15 cellular contexts compared by ENCODE assay signal in genomic region chr6:2949121-2949520, GRCh38. TPM values are rescaled to one million over a fixed set of nuclear protein-coding genes. Genes with fewer than 3 reads are reported as not detected.
DNase-seq lines count a peak whose midpoint lies in the region; ATAC-seq and TF ChIP-seq lines count a peak whose summit lies in the region.
"Had no signal": no experiment of that assay in that cellular context is flagged by ENCODE, and none has a peak within 500 bp of the region (broad histone marks: within the 10 kb centered on the region; RNA-seq: fewer than 3 reads in every experiment).

No MANE protein-coding gene starts in this region.

- peak overlapping the region; percentile 59 for H3K27ac Mint-ChIP-seq in memory B cell

- no peak overlapping the region for H3K9ac ChIP-seq in colonic mucosa (ENCODE audit: low read depth in 2 of 2, low read length in 2 of 2)

- TF ChIP-seq CTCF in colonic mucosa (IDR thresholded peaks at IDR 0.05) (no peak), breast epithelium (IDR thresholded peaks at IDR 0.05) (no peak), GM13977 (IDR thresholded peaks at IDR 0.05; ENCODE audit: extremely low read depth, insufficient read depth, missing control alignments) (no peak)

- H3K4me1 Mint-ChIP-seq in memory B cell, result peaks cover 37% of the 10 kb centered on the region

- peaks cover 18% of the 10 kb centered on the region for H3K36me3 Mint-ChIP-seq in memory B cell

- H3K4me1 ChIP-seq in colonic mucosa, result peaks cover 9% of the 10 kb centered on the region
- no peaks in the 10 kb centered on the region for H3K4me1 ChIP-seq in breast epithelium

- H3K4me3 Mint-ChIP-seq in memory B cell, result no peak overlapping the region

- intact Hi-C loops in Right ventricle myocardium superior (cut with DNase I) (no loop called here), left ventricle myocardium superior (cut with micrococcal nuclease) (no loop called here), colonic mucosa (cut with DNase I) (no loop called here), breast epithelium (cut with DNase I; ENCODE audit: low total_unique reads) (no loop called here)

- H3K36me3 ChIP-seq in colonic mucosa, result no peaks in the 10 kb centered on the region
- no peaks in the 10 kb centered on the region for H3K36me3 ChIP-seq in breast epithelium

- H3K27me3 ChIP-seq in colonic mucosa (no peaks in the 10 kb centered on the region), breast epithelium (no peaks in the 10 kb centered on the region)
- H3K27me3 ChIP-seq: MG63 had no signal

- ATAC-seq in Right ventricle myocardium superior (ENCODE audit: poor library complexity), result peak; percentile 2
- ATAC-seq in left ventricle myocardium superior, result no peak
- no peak for ATAC-seq in memory B cell (ENCODE audit: low read depth)
- ATAC-seq: Panc1 had no signal

- no peak overlapping the region for H3K4me3 ChIP-seq in colonic mucosa
- no peak overlapping the region for H3K4me3 ChIP-seq in breast epithelium
- H3K4me3 ChIP-seq: HAP-1, MG63 had no signal

- H3K9me3 ChIP-seq in colonic mucosa (no peaks in the 10 kb centered on the region), breast epithelium (no peaks in the 10 kb centered on the region)
- H3K9me3 ChIP-seq: HAP-1, MG63 had no signal

- DNase-seq in Right ventricle myocardium superior (no peak), left ventricle myocardium superior (no peak), colonic mucosa (peak; percentile 7), memory B cell (ENCODE audit: low spot score in 2 of 2) (no peak), breast epithelium (ENCODE audit: low spot score in 2 of 2) (no peak), foreskin melanocyte (no peak), GM13977 (ENCODE audit: low spot score) (no peak)
- peak; percentile 17 for DNase-seq in stimulated activated CD8-positive, alpha-beta memory T cell treated with anti-CD3 and anti-CD28 coated beads, Interleukin-4, amount 100 ng/mL, for 48 hours
- DNase-seq: C1 segment of cervical spinal cord, GF-D8, MG63, NCI-H1092, NCI-H510A treated with DMSO at 0.1 percent for 48 hours had no signal

- in situ Hi-C loops in GM13977 (cut with MboI; ENCODE audit: low pct_unique_long_range_greater_than_20kb, low sequenced_read_pairs, unreplicated experiment), result no loop called here

- no peaks in the 10 kb centered on the region for H3K9me3 Mint-ChIP-seq in memory B cell

- H3K27ac ChIP-seq in colonic mucosa (no peak overlapping the region), breast epithelium (no peak overlapping the region)

- TF ChIP-seq POLR2A in breast epithelium (IDR thresholded peaks at IDR 0.05), result no peak

- no peaks in the 10 kb centered on the region for H3K27me3 Mint-ChIP-seq in memory B cell

RNA-seq across cellular contexts. Expression of gene SERPINB6, which starts 22.2 kb away (rescaled TPM):
- total RNA-seq in Right ventricle myocardium superior, result 265 TPM
- total RNA-seq in left ventricle myocardium superior, result 277 TPM
- total RNA-seq in colonic mucosa, result 100 to 1,000 TPM; 139 to 285 TPM
- 100 to 1,000 TPM; 100 to 146 (median 137) TPM for total RNA-seq in breast epithelium

RNA-seq across cellular contexts. Expression of gene SERPINB9, which starts 46.0 kb away (rescaled TPM):
- total RNA-seq in Right ventricle myocardium superior, result 2.9 TPM
- total RNA-seq in left ventricle myocardium superior, result 2.9 TPM
- 1 to 10 TPM; 5.5 to 6.5 TPM for total RNA-seq in colonic mucosa
- 10 to 100 TPM in 2 of 3 donors, 1 to 10 TPM in 1; 8.0 to 12.8 (median 10.8) TPM for total RNA-seq in breast epithelium

RNA-seq across cellular contexts. Expression of gene NQO2, which starts 50.6 kb away (rescaled TPM):
- 70.5 TPM for total RNA-seq in Right ventricle myocardium superior
- 59.6 TPM for total RNA-seq in left ventricle myocardium superior
- 10 to 100 TPM; 14.1 to 19.0 TPM for total RNA-seq in colonic mucosa
- 10 to 100 TPM; 23.6 to 64.6 (median 24.9) TPM for total RNA-seq in breast epithelium

Comparison
In these comparisons a context has a peak if more than half of its experiments do, and no peak if none do; other contexts are left out.
1. DNase-seq: peak in colonic mucosa (single experiment) and stimulated activated CD8-positive, alpha-beta memory T cell treated with anti-CD3 and anti-CD28 coated beads, Interleukin-4, amount 100 ng/mL, for 48 hours (single experiment); none in Right ventricle myocardium superior (single experiment), left ventricle myocardium superior (single experiment), memory B cell (0 of 2), breast epithelium (0 of 2), foreskin melanocyte (single experiment) and GM13977 (single experiment).